ENCODE assay signal across 8 cellular contexts in genomic region chr16:14628806-14629611, GRCh38. TPM values are rescaled to one million over a fixed set of nuclear protein-coding genes. Genes with fewer than 3 reads are reported as not detected.
DNase-seq lines count a peak whose midpoint lies in the region; ATAC-seq, FAIRE-seq and TF ChIP-seq lines count a peak whose summit lies in the region.

No MANE protein-coding gene starts in this region.

- H4K20me1 ChIP-seq in keratinocyte (ENCODE audit: control insufficient read depth, extremely low read depth, insufficient read depth, low read length): no peaks in the 10 kb centered on the region

- intact Hi-C loops in activated T-helper 1 cell treated with anti-CD3 and anti-CD28 coated beads, Interleukin-12 subunit alpha, Interleukin-12 subunit beta, Interleukin-2, Interleukin-4 antibody, amounts not matched to agents 30 ng/mL and 10 ng/mL and 1 ng/mL, durations not matched to agents 14 hours and 24 hours and 36 hours (cut with micrococcal nuclease): no loop called here

- peak overlapping the region; percentile 24 for H2AFZ ChIP-seq in keratinocyte (ENCODE audit: control insufficient read depth, low read length)

- TF ChIP-seq POLR2A in suprapubic skin (IDR thresholded peaks at IDR 0.05): no peak

- H3K9me3 Mint-ChIP-seq in activated naive CD4-positive, alpha-beta T cell treated with anti-CD3 and anti-CD28 coated beads, Interleukin-2, amount 50 U/mL, for 24 hours: no peaks in the 10 kb centered on the region
- peaks cover 4% of the 10 kb centered on the region for H3K9me3 Mint-ChIP-seq in activated T-helper 1 cell treated with anti-CD3 and anti-CD28 coated beads, Interleukin-12 subunit alpha, Interleukin-12 subunit beta, Interleukin-2, Interleukin-4 antibody, amounts not matched to agents 30 ng/mL and 10 ng/mL and 1 ng/mL, durations not matched to agents 14 hours and 24 hours and 36 hours

- no peak for ATAC-seq in GM19328 (IDR thresholded peaks at IDR 0.05; ENCODE audit: unreplicated experiment)

- H3K27me3 ChIP-seq in keratinocyte (ENCODE audit: control insufficient read depth, extremely low read depth, insufficient read depth, low read length): no peaks in the 10 kb centered on the region
- no peaks in the 10 kb centered on the region for H3K27me3 ChIP-seq in suprapubic skin

- no peaks in the 10 kb centered on the region for H3K27me3 Mint-ChIP-seq in activated naive CD4-positive, alpha-beta T cell treated with anti-CD3 and anti-CD28 coated beads, Interleukin-2, amount 50 U/mL, for 24 hours
- no peaks in the 10 kb centered on the region for H3K27me3 Mint-ChIP-seq in activated T-helper 1 cell treated with anti-CD3 and anti-CD28 coated beads, Interleukin-12 subunit alpha, Interleukin-12 subunit beta, Interleukin-2, Interleukin-4 antibody, amounts not matched to agents 30 ng/mL and 10 ng/mL and 1 ng/mL, durations not matched to agents 14 hours and 24 hours and 36 hours (ENCODE audit: insufficient read depth)

- H3K4me2 ChIP-seq in keratinocyte (ENCODE audit: control insufficient read depth, extremely low read depth, insufficient read depth, low read depth, low read length): peak overlapping the region; percentile 93

- H3K4me1 ChIP-seq in keratinocyte (ENCODE audit: control insufficient read depth, extremely low read depth, insufficient read depth, low read length) (peaks cover 19% of the 10 kb centered on the region), suprapubic skin (peaks cover 36% of the 10 kb centered on the region)

- FAIRE-seq in keratinocyte (lab: Jason Lieb, UNC): no peak

- peaks cover 26% of the 10 kb centered on the region for H3K79me2 ChIP-seq in keratinocyte (ENCODE audit: control insufficient read depth, insufficient read depth, low read length)

- H3K36me3 Mint-ChIP-seq in activated naive CD4-positive, alpha-beta T cell treated with anti-CD3 and anti-CD28 coated beads, Interleukin-2, amount 50 U/mL, for 24 hours: peaks cover 8% of the 10 kb centered on the region
- peaks cover 34% of the 10 kb centered on the region for H3K36me3 Mint-ChIP-seq in activated T-helper 1 cell treated with anti-CD3 and anti-CD28 coated beads, Interleukin-12 subunit alpha, Interleukin-12 subunit beta, Interleukin-2, Interleukin-4 antibody, amounts not matched to agents 30 ng/mL and 10 ng/mL and 1 ng/mL, durations not matched to agents 14 hours and 24 hours and 36 hours (ENCODE audit: low read depth)

- TF ChIP-seq EP300 in suprapubic skin (IDR thresholded peaks at IDR 0.05): no peak

- H3K9me3 ChIP-seq in keratinocyte (ENCODE audit: control insufficient read depth, low read depth, low read length) (no peaks in the 10 kb centered on the region), suprapubic skin (no peaks in the 10 kb centered on the region)

- DNase-seq in activated naive CD4-positive, alpha-beta T cell treated with anti-CD3 and anti-CD28 coated beads, Interleukin-2, amount 50 U/mL, for 16 hours: no peak
- no peak for DNase-seq in activated T-helper 1 cell treated with anti-CD3 and anti-CD28 coated beads, Interleukin-12 subunit alpha, Interleukin-12 subunit beta, Interleukin-2, Interleukin-4 antibody, amounts not matched to agents 30 ng/mL and 10 ng/mL and 1 ng/mL, durations not matched to agents 14 hours and 24 hours and 36 hours (ENCODE audit: low spot score)
- DNase-seq in keratinocyte (ENCODE audit: low read depth, low spot score) (no peak), suprapubic skin (ENCODE audit: low spot score in 2 of 2) (no peak), LoVo (ENCODE audit: low spot score) (no peak), NCI-H748 treated with DMSO at 0.1 percent for 48 hours (lab: John Stamatoyannopoulos, UW) (no peak)

- H3K9me1 ChIP-seq in keratinocyte (ENCODE audit: control insufficient read depth, extremely low read depth, insufficient read depth, low read length): no peaks in the 10 kb centered on the region

- TF ChIP-seq CTCF in keratinocyte (optimal IDR thresholded peaks at IDR 0.05 in 1 of 3, IDR thresholded peaks at IDR 0.05 in 1 of 3, conservative IDR thresholded peaks at IDR 0.05 in 1 of 3; ENCODE audit: extremely low read depth in 1 of 3, insufficient read depth in 2 of 3, low read length in 3 of 3): no peak
- TF ChIP-seq CTCF in suprapubic skin (IDR thresholded peaks at IDR 0.05): no peak

- peak overlapping the region; percentile 90 for H3K27ac ChIP-seq in keratinocyte (ENCODE audit: control insufficient read depth, insufficient read depth, low read length)
- H3K27ac ChIP-seq in suprapubic skin: peak overlapping the region; percentile 86

- H3K27ac Mint-ChIP-seq in activated naive CD4-positive, alpha-beta T cell treated with anti-CD3 and anti-CD28 coated beads, Interleukin-2, amount 50 U/mL, for 24 hours: peak overlapping the region; percentile 97
- H3K27ac Mint-ChIP-seq in activated T-helper 1 cell treated with anti-CD3 and anti-CD28 coated beads, Interleukin-12 subunit alpha, Interleukin-12 subunit beta, Interleukin-2, Interleukin-4 antibody, amounts not matched to agents 30 ng/mL and 10 ng/mL and 1 ng/mL, durations not matched to agents 14 hours and 24 hours and 36 hours: peak overlapping the region; percentile 96

- peaks cover 49% of the 10 kb centered on the region for H3K4me1 Mint-ChIP-seq in activated naive CD4-positive, alpha-beta T cell treated with anti-CD3 and anti-CD28 coated beads, Interleukin-2, amount 50 U/mL, for 24 hours
- H3K4me1 Mint-ChIP-seq in activated T-helper 1 cell treated with anti-CD3 and anti-CD28 coated beads, Interleukin-12 subunit alpha, Interleukin-12 subunit beta, Interleukin-2, Interleukin-4 antibody, amounts not matched to agents 30 ng/mL and 10 ng/mL and 1 ng/mL, durations not matched to agents 14 hours and 24 hours and 36 hours (ENCODE audit: low read depth): peaks cover 36% of the 10 kb centered on the region

- WGBS in suprapubic skin: 51% methylated on average over 12 of the region's 12 CpGs

- H3K4me3 ChIP-seq in keratinocyte (ENCODE audit: control insufficient read depth in 2 of 3, extremely low read depth in 1 of 3, insufficient read depth in 2 of 3, low read depth in 1 of 3, low read length in 3 of 3) (peak overlapping the region; percentile 84 to 96 (median 91)), suprapubic skin (peak overlapping the region; percentile 96)

- H3K4me3 Mint-ChIP-seq in activated naive CD4-positive, alpha-beta T cell treated with anti-CD3 and anti-CD28 coated beads, Interleukin-2, amount 50 U/mL, for 24 hours: peak overlapping the region; percentile 98
- H3K4me3 Mint-ChIP-seq in activated T-helper 1 cell treated with anti-CD3 and anti-CD28 coated beads, Interleukin-12 subunit alpha, Interleukin-12 subunit beta, Interleukin-2, Interleukin-4 antibody, amounts not matched to agents 30 ng/mL and 10 ng/mL and 1 ng/mL, durations not matched to agents 14 hours and 24 hours and 36 hours: peak overlapping the region; percentile 98

- H3K36me3 ChIP-seq in keratinocyte (ENCODE audit: control insufficient read depth in 2 of 2, extremely low read depth in 1 of 2, insufficient read depth in 2 of 2, low read length in 2 of 2): peaks cover 0 to 7% of the 10 kb centered on the region in 2 experiments
- H3K36me3 ChIP-seq in suprapubic skin: peaks cover 37% of the 10 kb centered on the region

- dilution Hi-C loops in keratinocyte (cut with MboI; ENCODE audit: extremely low pct_ligation_motif_present, low sequenced_read_pairs): no loop called here

- peak overlapping the region; percentile 96 for H3K9ac ChIP-seq in keratinocyte (ENCODE audit: control insufficient read depth, extremely low read depth, insufficient read depth, low read length)

RNA-seq across cellular contexts. Expression of gene PARN, which starts 1.1 kb away (rescaled TPM):
- 54.2 and 55.4 TPM in 2 replicates for total RNA-seq in activated T-helper 1 cell treated with anti-CD3 and anti-CD28 coated beads, Interleukin-12 subunit alpha, Interleukin-12 subunit beta, Interleukin-2, Interleukin-4 antibody, amounts not matched to agents 30 ng/mL and 10 ng/mL and 1 ng/mL, durations not matched to agents 14 hours and 24 hours and 36 hours
- 29.4 to 40.8 TPM (median 33.9 TPM) in 3 replicates for polyA plus RNA-seq in keratinocyte
- polyA plus RNA-seq in keratinocyte (2011; ENCODE audit: low read depth): 56.8 TPM
- polyA plus RNA-seq in keratinocyte (2011; cell fraction: cytosol; rRNA removed): 39.4 and 55.5 TPM in 2 replicates
- polyA plus RNA-seq in keratinocyte (2011; cell fraction: nucleus; rRNA removed): 50.5 and 52.9 TPM in 2 replicates
- polyA plus RNA-seq in keratinocyte (2012; ENCODE audit: low replicate concordance): 21.2 and 33.8 TPM in 2 replicates
- polyA minus RNA-seq in keratinocyte: 18.7 to 37.7 TPM (median 32.4 TPM) in 3 replicates
- 22.8 TPM for polyA minus RNA-seq in keratinocyte (2011; cell fraction: cytosol; rRNA and poly(A)+ RNA removed)
- polyA minus RNA-seq in keratinocyte (2011; cell fraction: nucleus; rRNA and poly(A)+ RNA removed): 19.1 and 42.3 TPM in 2 replicates
- 10 to 100 TPM; 33.7 to 44.6 (median 37.1) TPM for total RNA-seq in suprapubic skin

RNA-seq across cellular contexts. Expression of gene BFAR, which starts 3.7 kb away (rescaled TPM):
- total RNA-seq in activated T-helper 1 cell treated with anti-CD3 and anti-CD28 coated beads, Interleukin-12 subunit alpha, Interleukin-12 subunit beta, Interleukin-2, Interleukin-4 antibody, amounts not matched to agents 30 ng/mL and 10 ng/mL and 1 ng/mL, durations not matched to agents 14 hours and 24 hours and 36 hours: 59.8 and 64.8 TPM in 2 replicates
- 86.1 to 119 TPM (median 92.3 TPM) in 3 replicates for polyA plus RNA-seq in keratinocyte
- polyA plus RNA-seq in keratinocyte (2011; ENCODE audit: low read depth): 23.8 TPM
- 79.1 and 113 TPM in 2 replicates for polyA plus RNA-seq in keratinocyte (2011; cell fraction: cytosol; rRNA removed)
- polyA plus RNA-seq in keratinocyte (2011; cell fraction: nucleus; rRNA removed): 87.1 and 91.6 TPM in 2 replicates
- polyA plus RNA-seq in keratinocyte (2012; ENCODE audit: low replicate concordance): 53.7 and 83.3 TPM in 2 replicates
- 41.0 to 100 TPM (median 88.5 TPM) in 3 replicates for polyA minus RNA-seq in keratinocyte
- 48.0 TPM for polyA minus RNA-seq in keratinocyte (2011; cell fraction: cytosol; rRNA and poly(A)+ RNA removed)
- 50.6 and 85.7 TPM in 2 replicates for polyA minus RNA-seq in keratinocyte (2011; cell fraction: nucleus; rRNA and poly(A)+ RNA removed)
- 10 to 100 TPM; 41.6 to 51.4 (median 44.8) TPM for total RNA-seq in suprapubic skin
